ENCODE assay signal across 26 cellular contexts in the genomic region with DNA sequence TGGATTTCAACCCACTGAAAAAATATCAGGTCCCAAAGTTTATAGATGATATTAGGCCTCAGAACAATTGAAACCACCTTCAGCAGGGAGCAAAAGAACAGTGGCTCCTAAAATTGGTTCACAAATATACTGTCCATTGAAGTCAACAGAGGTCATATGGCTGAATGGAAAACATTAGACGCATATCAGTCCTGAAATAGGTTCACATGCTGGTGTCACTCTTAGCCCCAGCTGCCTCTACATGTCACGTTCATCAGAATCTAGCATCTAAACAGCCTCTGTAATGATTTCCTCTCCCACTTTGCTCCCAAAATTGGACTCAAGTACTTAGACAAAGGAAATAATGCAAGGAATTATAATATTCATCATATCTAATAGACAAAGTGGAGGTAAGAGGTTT. TPM values are rescaled to one million over a fixed set of nuclear protein-coding genes. Genes with fewer than 3 reads are reported as not detected.
"Had no signal": no experiment of that assay in that cellular context is flagged by ENCODE, and none has a peak within 500 bp of the region (broad histone marks: within the 10 kb centered on the region; RNA-seq: fewer than 3 reads in every experiment).

No MANE protein-coding gene starts in this region.

- H3K27ac Mint-ChIP-seq: activated CD4-positive, alpha-beta memory T cell treated with anti-CD3 and anti-CD28 coated beads, Interleukin-2, amount 10 ng/mL, durations not matched to agents 7 days and 5 days; activated CD4-positive, alpha-beta T cell treated with anti-CD3 and anti-CD28 coated beads, Interleukin-2, amount 10 ng/mL, durations not matched to agents 7 days and 5 days; activated T-helper 17 cell treated with anti-CD3 and anti-CD28 coated beads, Interleukin-2, amount 50 U/mL, for 72 hours; immature natural killer cell; natural killer cell; T-helper 17 cell had no signal

- DNase-seq: activated CD4-positive, alpha-beta memory T cell treated with anti-CD3 and anti-CD28 coated beads, Interleukin-2, amount 10 ng/mL, durations not matched to agents 7 days and 5 days; activated CD4-positive, alpha-beta T cell treated with anti-CD3 and anti-CD28 coated beads for 1 hour; activated CD4-positive, alpha-beta T cell treated with anti-CD3 and anti-CD28 coated beads, Interleukin-2, amount 10 ng/mL, durations not matched to agents 7 days and 5 days; activated gamma-delta T cell treated with Interleukin-2 at 50 U/mL for 16 hours; activated naive CD4-positive, alpha-beta T cell treated with anti-CD3 and anti-CD28 coated beads, Interleukin-2, amount 50 U/mL, for 16 hours; activated T-cell treated with anti-CD3 and anti-CD28 coated beads, Interleukin-2, amount 50 U/mL, for 4 hours; amniotic stem cell; dermis blood vessel endothelial cell; effector CD8-positive, alpha-beta T cell; head of caudate nucleus; hypothalamus; immature natural killer cell; kidney; left colon; midbrain; natural killer cell; spleen; stimulated activated naive CD4-positive, alpha-beta T cell; T-helper 17 cell; T1000; tibial artery had no signal

- H3K4me3 ChIP-seq: gastroesophageal sphincter, spleen, suprapubic skin, tibial artery had no signal

- H3K9me3 Mint-ChIP-seq: activated CD4-positive, alpha-beta memory T cell treated with anti-CD3 and anti-CD28 coated beads, Interleukin-2, amount 10 ng/mL, durations not matched to agents 7 days and 5 days; activated CD4-positive, alpha-beta T cell treated with anti-CD3 and anti-CD28 coated beads, Interleukin-2, amount 10 ng/mL, durations not matched to agents 7 days and 5 days; activated T-cell treated with anti-CD3 and anti-CD28 coated beads, Interleukin-2, amount 50 U/mL, for 4 hours; activated T-helper 17 cell treated with anti-CD3 and anti-CD28 coated beads, Interleukin-2, amount 50 U/mL, for 72 hours; immature natural killer cell; natural killer cell had no signal

- ATAC-seq: activated T-cell treated with anti-CD3 and anti-CD28 coated beads, Interleukin-2, amount 50 U/mL, for 4 hours; activated T-helper 17 cell treated with anti-CD3 and anti-CD28 coated beads, Interleukin-2, amount 50 U/mL, for 72 hours; gastroesophageal sphincter; left colon; natural killer cell; sciatic nerve; T-helper 17 cell had no signal

- H3K36me3 Mint-ChIP-seq: natural killer cell had no signal

- H3K4me1 Mint-ChIP-seq: activated CD4-positive, alpha-beta memory T cell treated with anti-CD3 and anti-CD28 coated beads, Interleukin-2, amount 10 ng/mL, durations not matched to agents 7 days and 5 days; activated CD4-positive, alpha-beta T cell treated with anti-CD3 and anti-CD28 coated beads, Interleukin-2, amount 10 ng/mL, durations not matched to agents 7 days and 5 days; activated T-helper 17 cell treated with anti-CD3 and anti-CD28 coated beads, Interleukin-2, amount 50 U/mL, for 72 hours; central memory CD8-positive, alpha-beta T cell; T-helper 17 cell had no signal

- H3K4me3 Mint-ChIP-seq: activated CD4-positive, alpha-beta memory T cell treated with anti-CD3 and anti-CD28 coated beads, Interleukin-2, amount 10 ng/mL, durations not matched to agents 7 days and 5 days; activated CD4-positive, alpha-beta T cell treated with anti-CD3 and anti-CD28 coated beads, Interleukin-2, amount 10 ng/mL, durations not matched to agents 7 days and 5 days; activated T-cell treated with anti-CD3 and anti-CD28 coated beads, Interleukin-2, amount 50 U/mL, for 4 hours; activated T-helper 17 cell treated with anti-CD3 and anti-CD28 coated beads, Interleukin-2, amount 50 U/mL, for 72 hours; central memory CD8-positive, alpha-beta T cell; immature natural killer cell; natural killer cell; T-helper 17 cell had no signal

RNA-seq across cellular contexts. Expression of a gene that starts 8.7 kb away (rescaled TPM):
- total RNA-seq: activated CD4-positive, alpha-beta memory T cell treated with anti-CD3 and anti-CD28 coated beads, Interleukin-2, amount 10 ng/mL, durations not matched to agents 7 days and 5 days; activated CD4-positive, alpha-beta T cell treated with anti-CD3 and anti-CD28 coated beads, Interleukin-2, amount 10 ng/mL, durations not matched to agents 7 days and 5 days; activated T-helper 17 cell treated with anti-CD3 and anti-CD28 coated beads, Interleukin-2, amount 50 U/mL, for 72 hours; natural killer cell; T-helper 17 cell had no signal
- polyA plus RNA-seq: immature natural killer cell had no signal
